Comparison of ENCODE assay signal across 16 cellular contexts in the genomic region with DNA sequence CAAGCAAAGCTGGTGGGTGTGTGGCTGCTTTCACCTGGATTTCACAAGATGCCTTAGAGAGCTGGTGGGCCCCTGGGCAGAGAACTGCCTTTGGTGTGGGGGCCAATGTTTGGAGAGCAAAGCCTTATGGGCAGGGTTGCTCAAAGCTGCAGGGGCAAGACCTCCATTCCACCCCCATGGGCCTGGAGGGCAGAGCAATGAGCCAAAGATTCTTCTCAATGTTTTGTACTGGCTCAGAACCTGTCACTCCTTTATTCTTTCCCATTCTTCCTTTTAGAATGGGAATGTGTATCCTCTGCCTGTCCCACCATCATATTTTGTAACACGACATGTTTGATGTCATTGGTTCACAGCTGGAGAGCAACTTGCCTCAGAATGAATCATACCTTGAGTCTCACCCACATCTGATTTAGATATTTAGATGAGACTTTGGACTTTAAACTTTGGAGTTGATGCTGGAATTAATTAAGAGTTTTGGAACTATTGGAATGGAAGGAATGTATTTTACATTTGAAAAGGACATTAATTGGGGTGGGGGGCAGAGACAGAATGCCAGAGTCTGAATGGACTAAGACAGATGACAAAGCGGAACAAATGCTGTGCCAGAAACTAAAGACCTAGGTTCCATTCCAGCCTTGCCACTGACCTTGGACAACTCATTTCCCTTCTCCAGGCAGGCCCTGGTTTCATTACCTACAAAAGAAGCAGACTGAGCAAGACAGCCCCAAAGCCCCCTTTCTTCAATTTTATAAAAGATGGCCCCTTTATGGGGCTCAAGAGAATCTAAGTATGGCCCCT.
DNase-seq lines count a peak whose midpoint lies in the region; ATAC-seq and TF ChIP-seq lines count a peak whose summit lies in the region.
"Had no signal": no experiment of that assay in that cellular context is flagged by ENCODE, and none has a peak within 500 bp of the region (broad histone marks: within the 10 kb centered on the region; RNA-seq: fewer than 3 reads in every experiment).

No MANE protein-coding gene starts in this region.

- H3K36me3 ChIP-seq in A673 (ENCODE audit: insufficient read depth, low read length, poor library complexity, severe bottlenecking) = no peaks in the 10 kb centered on the region
- no peaks in the 10 kb centered on the region for H3K36me3 ChIP-seq in HEK293 (ENCODE audit: control insufficient read depth in 2 of 2, insufficient read depth in 1 of 2, low read length in 2 of 2)
- H3K36me3 ChIP-seq in mammary epithelial cell (ENCODE audit: insufficient read depth, low read length) = no peaks in the 10 kb centered on the region
- H3K36me3 ChIP-seq in neural progenitor cell = no peaks in the 10 kb centered on the region

- intact Hi-C loops in A673 (cut with micrococcal nuclease; ENCODE audit: unreplicated experiment) (no loop called here), mammary epithelial cell (cut with micrococcal nuclease) (no loop called here)

- H3K79me2 ChIP-seq in mammary epithelial cell (ENCODE audit: insufficient read depth, low read length) (no peaks in the 10 kb centered on the region), neural progenitor cell (ENCODE audit: low read depth) (no peaks in the 10 kb centered on the region)

- no peak for TF ChIP-seq CTCF in A673 (conservative IDR thresholded peaks at IDR 0.05; ENCODE audit: low read depth, low read length)
- TF ChIP-seq CTCF in HEK293 (tag by site-specific recombination; IDR thresholded peaks at IDR 0.05) = no peak
- TF ChIP-seq CTCF in mammary epithelial cell (conservative IDR thresholded peaks at IDR 0.05 in 1 of 2, IDR thresholded peaks at IDR 0.05 in 1 of 2; ENCODE audit: extremely low read depth in 1 of 2, insufficient read depth in 1 of 2, low read depth in 1 of 2, low read length in 2 of 2) = no peak
- TF ChIP-seq CTCF in neural progenitor cell (IDR thresholded peaks at IDR 0.05) = no peak

- WGBS in mammary epithelial cell (ENCODE audit: low coverage, missing lambda C conversion rate) = 0% methylated on average over 2 of the region's 2 CpGs

- H3K4me3 Mint-ChIP-seq in neural progenitor cell = no peak overlapping the region
- H3K4me3 Mint-ChIP-seq: naive B cell, WTC11 had no signal

- dilution Hi-C loops in mammary epithelial cell (cut with HindIII; ENCODE audit: low sequenced_read_pairs) = loop anchor here (5.0 kb wide), 1 partner anchor 39 kb away; no protein-coding TSS in a partner anchor

- H3K9ac ChIP-seq in mammary epithelial cell (ENCODE audit: insufficient read depth, low read length) = no peak overlapping the region
- H3K9ac ChIP-seq in neural progenitor cell = no peak overlapping the region

- peaks cover 50% of the 10 kb centered on the region for H3K4me1 Mint-ChIP-seq in neural progenitor cell

- H3K4me2 ChIP-seq in mammary epithelial cell (ENCODE audit: insufficient read depth, low read depth, low read length) (no peak overlapping the region), neural progenitor cell (peak overlapping the region; percentile 51)

- H3K4me3 ChIP-seq in A673 (ENCODE audit: low read depth, low read length, poor library complexity, severe bottlenecking) (no peak overlapping the region), HEK293 (ENCODE audit: low read depth, low read length) (no peak overlapping the region), mammary epithelial cell (replicated peaks in 1 of 3; ENCODE audit: insufficient read depth in 1 of 3, low read depth in 2 of 3, low read length in 3 of 3) (no peak overlapping the region), neural progenitor cell (no peak overlapping the region)

- CTCF ChIA-PET in A673 (lab: Charles Lee) (no interaction called here), HEK293 (lab: Yijun Ruan, JAX) (interaction anchor here (0.6 to 1.9 kb wide), 3 partner anchors 28 to 409 kb away, joined by 3 to 6 read pairs (median 4); no protein-coding TSS in a partner anchor), mammary epithelial cell (lab: Charles Lee; ENCODE audit: low non-redundant PET) (interaction anchor here (0.6 kb wide), 1 partner anchor 557 kb away, joined by 3 read pairs; no protein-coding TSS in a partner anchor)

- H3K27me3 Mint-ChIP-seq in neural progenitor cell (ENCODE audit: insufficient read depth, low read depth) = peaks cover 7% of the 10 kb centered on the region

- H2AFZ ChIP-seq in mammary epithelial cell (ENCODE audit: low read depth, low read length) = no peak overlapping the region
- no peak overlapping the region for H2AFZ ChIP-seq in neural progenitor cell (replicated peaks)

- BruUV-seq in A673 (replicated peaks; lab: Mats Ljungman, UMichigan) (no TSS peak), mammary epithelial cell (replicated peaks; lab: Mats Ljungman, UMichigan) (no TSS peak)

- POLR2A ChIA-PET in A673 (lab: Charles Lee; ENCODE audit: low non-redundant PET) = no interaction called here
- POLR2A ChIA-PET in HEK293 (lab: Yijun Ruan, JAX) = no interaction called here

- H3K9me3 ChIP-seq in A673 (ENCODE audit: low read depth, low read length, poor library complexity, severe bottlenecking) (no peaks in the 10 kb centered on the region), HEK293 (ENCODE audit: control insufficient read depth, insufficient read depth, low read depth, low read length) (no peaks in the 10 kb centered on the region), mammary epithelial cell (replicated peaks; ENCODE audit: insufficient read depth, low read length) (no peaks in the 10 kb centered on the region), neural progenitor cell (ENCODE audit: low read depth) (no peaks in the 10 kb centered on the region)

- in situ Hi-C loops in mammary epithelial cell (cut with MboI; ENCODE audit: low sequenced_read_pairs in 2 of 2) = no loop called here

- H3K9me3 Mint-ChIP-seq in neural progenitor cell = peaks cover 2% of the 10 kb centered on the region
- H3K9me3 Mint-ChIP-seq: naive B cell had no signal

- peaks cover 31% of the 10 kb centered on the region for H3F3A ChIP-seq in neural progenitor cell (ENCODE audit: low read depth)

- H4K20me1 ChIP-seq in mammary epithelial cell (ENCODE audit: insufficient read depth, low read length) (no peaks in the 10 kb centered on the region), neural progenitor cell (ENCODE audit: low read depth) (no peaks in the 10 kb centered on the region)

- H3K27me3 ChIP-seq in A673 (replicated peaks; ENCODE audit: insufficient read depth, low read depth, low read length, poor library complexity) (no peaks in the 10 kb centered on the region), mammary epithelial cell (ENCODE audit: insufficient read depth, low read length) (no peaks in the 10 kb centered on the region), neural progenitor cell (no peaks in the 10 kb centered on the region)

- H3K4me1 ChIP-seq in A673 (ENCODE audit: insufficient read depth, low read length, poor library complexity, severe bottlenecking) (peaks cover 3% of the 10 kb centered on the region), HEK293 (ENCODE audit: control insufficient read depth, insufficient read depth, low read length) (no peaks in the 10 kb centered on the region), mammary epithelial cell (ENCODE audit: insufficient read depth, low read length) (peaks cover 16% of the 10 kb centered on the region), neural progenitor cell (peaks cover 47% of the 10 kb centered on the region)

- peak overlapping the region; percentile 2 for H3K27ac Mint-ChIP-seq in neural progenitor cell

- ATAC-seq in HG03159 (IDR thresholded peaks at IDR 0.05; ENCODE audit: unreplicated experiment) (no peak), GM18519 (IDR thresholded peaks at IDR 0.05; ENCODE audit: low FRiP score, unreplicated experiment) (no peak)

- H3K36me3 Mint-ChIP-seq in neural progenitor cell = peaks cover 2% of the 10 kb centered on the region
- H3K36me3 Mint-ChIP-seq: WTC11 had no signal

- DNase-seq in A673 (ENCODE audit: low spot score) = peak; percentile 29
- DNase-seq in mammary epithelial cell = peak; percentile 42
- DNase-seq in neural progenitor cell (ENCODE audit: low spot score) = no peak
- DNase-seq in SHP77 (lab: John Stamatoyannopoulos, UW) = no peak
- DNase-seq in NCI-H2107 (lab: John Stamatoyannopoulos, UW) = no peak
- DNase-seq: caudate nucleus, erythroblast, naive B cell, NCI-H1105 treated with DMSO at 0.1 percent for 48 hours, NCI-H526, SHP77 treated with DMSO at 0.1 percent for 48 hours had no signal

- H3K27ac ChIP-seq in A673 (ENCODE audit: low read depth, low read length, poor library complexity, severe bottlenecking) (no peak overlapping the region), HEK293 (ENCODE audit: extremely low read depth, low read depth, low read length) (no peak overlapping the region), mammary epithelial cell (ENCODE audit: insufficient read depth, low read depth, low read length) (no peak overlapping the region), neural progenitor cell (no peak overlapping the region)
- H3K27ac ChIP-seq: C4-2B had no signal

TF ChIP-seq in HEK293, 187 proteins besides CTCF, POLR2A, EP300 and RAD21:
- TF ChIP-seq ZBTB21 (tag by site-specific recombination; IDR thresholded peaks at IDR 0.05) = 0 out of 2 replicates have a peak, but pooled peaks have one; percentile 17
- TF ChIP-seq ZNF37A (tag by site-specific recombination; IDR thresholded peaks at IDR 0.05) = no peak

Comparison
In these comparisons a context has a peak if more than half of its experiments do, and no peak if none do; other contexts are left out.
1. DNase-seq: peak in A673 (single experiment) and mammary epithelial cell (single experiment); none in neural progenitor cell (single experiment), SHP77 (0 of 2) and NCI-H2107 (single experiment).